ENCODE assay signal across 32 cellular contexts in the genomic region with DNA sequence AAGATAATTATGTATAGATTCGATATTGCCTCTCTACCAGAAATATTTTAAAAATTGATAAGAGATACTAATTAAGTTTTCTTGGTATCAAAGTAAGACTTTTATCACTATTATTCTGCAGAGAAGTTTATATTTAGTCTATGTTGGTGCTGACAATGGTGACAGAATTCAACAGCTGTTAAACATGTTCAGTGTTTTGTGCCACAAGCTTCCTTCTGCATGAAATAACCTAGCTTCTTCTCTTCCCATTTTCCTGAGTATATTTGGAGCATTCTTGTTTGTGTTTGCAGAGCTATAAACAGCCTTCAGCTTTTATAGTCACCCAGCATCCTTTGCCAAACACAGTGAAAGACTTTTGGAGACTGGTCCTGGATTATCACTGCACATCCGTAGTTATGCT.
"Had no signal": no experiment of that assay in that cellular context is flagged by ENCODE, and none has a peak within 500 bp of the region (broad histone marks: within the 10 kb centered on the region; RNA-seq: fewer than 3 reads in every experiment).

No MANE protein-coding gene starts in this region.

- H3K4me3 ChIP-seq: neural progenitor cell, ovary, psoas muscle, right lobe of liver, sigmoid colon, skin epidermis, smooth muscle cell, spleen, suprapubic skin, testis, tibial artery, transverse colon had no signal

- H3K9me3 ChIP-seq: ovary, psoas muscle, right lobe of liver, sigmoid colon, spleen, suprapubic skin, testis, tibial artery, transverse colon, upper lobe of right lung had no signal

- H3K4me1 ChIP-seq: parathyroid adenoma, psoas muscle, right lobe of liver, sigmoid colon, spleen, suprapubic skin, testis, transverse colon, upper lobe of right lung had no signal

- H3K27ac ChIP-seq: neural progenitor cell, ovary, parathyroid adenoma, psoas muscle, right lobe of liver, sigmoid colon, skin epidermis, spleen, suprapubic skin, testis, tibial artery, transverse colon, upper lobe of right lung had no signal

- H3K27ac Mint-ChIP-seq: naive thymus-derived CD4-positive, alpha-beta T cell; natural killer cell; nephron; neural progenitor cell; progenitor cell of endocrine pancreas; stimulated activated memory B cell treated with anti-CD40 and anti-IgM and Interleukin-4, amounts not matched to agents 10 μg/mL and 1 μg/mL and 100 μg/mL, for 72 hours; stimulated activated naive CD8-positive, alpha-beta T cell treated with anti-CD3 and anti-CD28 coated beads, Interleukin-15, amount 100 ng/mL, for 72 hours; type B pancreatic cell had no signal

- H3K4me2 ChIP-seq: neural progenitor cell, smooth muscle cell had no signal

- H2AFZ ChIP-seq: neural progenitor cell, parathyroid adenoma had no signal

- H3K36me3 ChIP-seq: neural progenitor cell, ovary, transverse colon had no signal

- DNase-seq: naive thymus-derived CD4-positive, alpha-beta T cell; natural killer cell; occipital lobe; ovary; posterior cingulate gyrus; psoas muscle; right cardiac atrium; right lobe of liver; sigmoid colon; spleen; stimulated activated CD4-positive, alpha-beta T cell treated with anti-CD3 and anti-CD28 coated beads, Interleukin-12 subunit alpha, Interleukin-12 subunit beta, amount 100 ng/mL, for 4 hours; stimulated activated CD4-positive, alpha-beta T cell treated with anti-CD3 and anti-CD28 coated beads, Interleukin-1b, Interleukin-23, amount 100 ng/mL, for 48 hours; stimulated activated CD4-positive, alpha-beta T cell treated with anti-CD3 and anti-CD28 coated beads, Interleukin-4, amount 100 ng/mL, for 1 hour; stimulated activated CD4-positive, alpha-beta T cell treated with anti-CD3 and anti-CD28 coated beads, Interleukin-4, amount 100 ng/mL, for 4 hours; stimulated activated CD8-positive, alpha-beta memory T cell treated with anti-CD3 and anti-CD28 coated beads, Interleukin-4, amount 100 ng/mL, for 48 hours; stimulated activated naive CD4-positive, alpha-beta T cell; stimulated activated naive CD8-positive, alpha-beta T cell treated with anti-CD3 and anti-CD28 coated beads, Interleukin-15, amount 100 ng/mL, for 72 hours; stimulated activated naive CD8-positive, alpha-beta T cell treated with anti-CD3 and anti-CD28 coated beads, Interleukin-15, Interleukin-2, amounts not matched to agents 100 U/mL and 50 U/mL, for 24 hours; substantia nigra; testis; tibial artery; transverse colon; upper lobe of right lung had no signal

- H3K9ac ChIP-seq: neural progenitor cell, parathyroid adenoma had no signal

- H3K27me3 Mint-ChIP-seq: progenitor cell of endocrine pancreas; stimulated activated naive CD8-positive, alpha-beta T cell treated with anti-CD3 and anti-CD28 coated beads, Interleukin-15, amount 100 ng/mL, for 72 hours; type B pancreatic cell had no signal

- H3K9me3 Mint-ChIP-seq: natural killer cell; nephron; neural progenitor cell; stimulated activated memory B cell treated with anti-CD40 and anti-IgM and Interleukin-4, amounts not matched to agents 10 μg/mL and 1 μg/mL and 100 μg/mL, for 72 hours; stimulated activated naive CD8-positive, alpha-beta T cell treated with anti-CD3 and anti-CD28 coated beads, Interleukin-15, amount 100 ng/mL, for 72 hours; type B pancreatic cell had no signal

- H3K4me1 Mint-ChIP-seq: naive thymus-derived CD4-positive, alpha-beta T cell; natural killer cell; stimulated activated memory B cell treated with anti-CD40 and anti-IgM and Interleukin-4, amounts not matched to agents 10 μg/mL and 1 μg/mL and 100 μg/mL, for 72 hours; stimulated activated naive CD8-positive, alpha-beta T cell treated with anti-CD3 and anti-CD28 coated beads, Interleukin-15, amount 100 ng/mL, for 72 hours had no signal

- H3K27me3 ChIP-seq: neural progenitor cell, ovary, right lobe of liver, sigmoid colon, spleen, suprapubic skin, testis, tibial artery, transverse colon, upper lobe of right lung had no signal

- H3K79me2 ChIP-seq: parathyroid adenoma had no signal

- H3K36me3 Mint-ChIP-seq: natural killer cell; stimulated activated memory B cell treated with anti-CD40 and anti-IgM and Interleukin-4, amounts not matched to agents 10 μg/mL and 1 μg/mL and 100 μg/mL, for 72 hours had no signal

- H3K4me3 Mint-ChIP-seq: naive thymus-derived CD4-positive, alpha-beta T cell; natural killer cell; nephron; neural progenitor cell; stimulated activated memory B cell treated with anti-CD40 and anti-IgM and Interleukin-4, amounts not matched to agents 10 μg/mL and 1 μg/mL and 100 μg/mL, for 72 hours; stimulated activated naive CD8-positive, alpha-beta T cell treated with anti-CD3 and anti-CD28 coated beads, Interleukin-15, amount 100 ng/mL, for 72 hours; type B pancreatic cell had no signal
